ENCODE assay signal across 14 cellular contexts in the genomic region with DNA sequence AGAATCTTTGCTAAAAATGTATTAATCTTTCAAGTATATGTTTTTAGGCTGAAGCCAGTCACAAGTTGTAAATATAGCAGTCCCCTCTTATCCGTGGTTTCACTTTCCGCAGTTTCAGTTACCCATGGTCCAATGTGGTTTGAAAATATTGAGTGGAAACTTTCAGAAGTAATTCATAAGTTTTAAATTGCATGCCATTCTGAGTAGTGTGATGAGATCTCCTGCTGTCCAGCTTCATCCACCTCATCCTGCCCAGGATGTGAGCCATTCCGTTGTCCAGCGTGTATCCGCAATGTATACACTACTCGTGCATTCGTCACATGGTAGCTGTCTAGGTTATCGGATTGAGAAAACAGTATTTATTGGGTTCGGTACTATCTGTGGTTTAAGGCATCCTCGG. TPM values are rescaled to one million over a fixed set of nuclear protein-coding genes. Genes with fewer than 3 reads are reported as not detected.
DNase-seq lines count a peak whose midpoint lies in the region; ATAC-seq and TF ChIP-seq lines count a peak whose summit lies in the region.
"Had no signal": no experiment of that assay in that cellular context is flagged by ENCODE, and none has a peak within 500 bp of the region (broad histone marks: within the 10 kb centered on the region; RNA-seq: fewer than 3 reads in every experiment).

No MANE protein-coding gene starts in this region.

- TF ChIP-seq EP300 in gastroesophageal sphincter (IDR thresholded peaks at IDR 0.05) = no peak

- no peaks in the 10 kb centered on the region for H3K27me3 Mint-ChIP-seq in activated T-cell treated with anti-CD3 and anti-CD28 coated beads, Interleukin-2, amount 50 U/mL, for 24 hours
- H3K27me3 Mint-ChIP-seq in activated T-helper 1 cell treated with anti-CD3 and anti-CD28 coated beads, Interleukin-12 subunit alpha, Interleukin-12 subunit beta, Interleukin-2, Interleukin-4 antibody, amounts not matched to agents 30 ng/mL and 10 ng/mL and 1 ng/mL, durations not matched to agents 14 hours and 24 hours and 36 hours (ENCODE audit: insufficient read depth) = no peaks in the 10 kb centered on the region

- H3K36me3 ChIP-seq in gastroesophageal sphincter (peaks cover 0 to 36% of the 10 kb centered on the region in 2 donors), subcutaneous abdominal adipose tissue (ENCODE audit: control insufficient read depth in 5 of 5, insufficient read depth in 5 of 5, low read length in 5 of 5) (peaks cover 26 to 55% (median 35%) of the 10 kb centered on the region in 5 donors)

- H3K27me3 ChIP-seq in gastroesophageal sphincter = no peaks in the 10 kb centered on the region
- no peaks in the 10 kb centered on the region for H3K27me3 ChIP-seq in subcutaneous abdominal adipose tissue (ENCODE audit: control insufficient read depth in 5 of 5, insufficient read depth in 4 of 5, low read length in 5 of 5)
- H3K27me3 ChIP-seq: adrenal gland had no signal

- peak overlapping the region; percentile 85 for H3K27ac Mint-ChIP-seq in activated T-cell treated with anti-CD3 and anti-CD28 coated beads, Interleukin-2, amount 50 U/mL, for 24 hours
- peak overlapping the region; percentile 50 for H3K27ac Mint-ChIP-seq in activated T-helper 1 cell treated with anti-CD3 and anti-CD28 coated beads, Interleukin-12 subunit alpha, Interleukin-12 subunit beta, Interleukin-2, Interleukin-4 antibody, amounts not matched to agents 30 ng/mL and 10 ng/mL and 1 ng/mL, durations not matched to agents 14 hours and 24 hours and 36 hours

- H3K4me3 ChIP-seq in gastroesophageal sphincter = peak overlapping the region in 1 of 2 donors; percentile 20
- no peak overlapping the region for H3K4me3 ChIP-seq in subcutaneous abdominal adipose tissue (ENCODE audit: low read depth in 1 of 5, low read length in 5 of 5)
- H3K4me3 ChIP-seq: adrenal gland had no signal

- H3K4me1 ChIP-seq in gastroesophageal sphincter (peaks cover 0 to 66% (median 2%) of the 10 kb centered on the region in 3 donors), subcutaneous abdominal adipose tissue (ENCODE audit: control insufficient read depth in 5 of 5, insufficient read depth in 5 of 5, low read length in 5 of 5) (peaks cover 0 to 5% (median 0%) of the 10 kb centered on the region in 5 donors)
- H3K4me1 ChIP-seq: adrenal gland had no signal

- peaks cover 71% of the 10 kb centered on the region for H3K4me1 Mint-ChIP-seq in activated T-cell treated with anti-CD3 and anti-CD28 coated beads, Interleukin-2, amount 50 U/mL, for 24 hours (ENCODE audit: low read depth)
- H3K4me1 Mint-ChIP-seq in activated T-helper 1 cell treated with anti-CD3 and anti-CD28 coated beads, Interleukin-12 subunit alpha, Interleukin-12 subunit beta, Interleukin-2, Interleukin-4 antibody, amounts not matched to agents 30 ng/mL and 10 ng/mL and 1 ng/mL, durations not matched to agents 14 hours and 24 hours and 36 hours (ENCODE audit: low read depth) = peaks cover 53% of the 10 kb centered on the region

- H3K9me3 Mint-ChIP-seq in activated T-cell treated with anti-CD3 and anti-CD28 coated beads, Interleukin-2, amount 50 U/mL, for 24 hours = no peaks in the 10 kb centered on the region
- H3K9me3 Mint-ChIP-seq in activated T-helper 1 cell treated with anti-CD3 and anti-CD28 coated beads, Interleukin-12 subunit alpha, Interleukin-12 subunit beta, Interleukin-2, Interleukin-4 antibody, amounts not matched to agents 30 ng/mL and 10 ng/mL and 1 ng/mL, durations not matched to agents 14 hours and 24 hours and 36 hours = no peaks in the 10 kb centered on the region

- DNase-seq in activated T-cell treated with anti-CD3 and anti-CD28 coated beads, Interleukin-2, amount 50 U/mL, for 24 hours = no peak
- DNase-seq in activated T-cell treated with anti-CD3 and anti-CD28 coated beads, Interleukin-2, amount 50 U/mL, for 1 hour = no peak
- DNase-seq in activated T-helper 1 cell treated with anti-CD3 and anti-CD28 coated beads, Interleukin-12 subunit alpha, Interleukin-12 subunit beta, Interleukin-2, Interleukin-4 antibody, amounts not matched to agents 30 ng/mL and 10 ng/mL and 1 ng/mL, durations not matched to agents 14 hours and 24 hours and 36 hours (ENCODE audit: low spot score) = no peak
- no peak for DNase-seq in left cardiac atrium
- DNase-seq in T-helper 9 cell = no peak
- no peak for DNase-seq in SHP77 (lab: John Stamatoyannopoulos, UW)
- DNase-seq: adrenal gland, hypothalamus, mesendoderm, NCI-H446 treated with DMSO at 0.1 percent for 48 hours, Right ventricle myocardium superior, trophoblast cell had no signal

- intact Hi-C loops in activated T-helper 1 cell treated with anti-CD3 and anti-CD28 coated beads, Interleukin-12 subunit alpha, Interleukin-12 subunit beta, Interleukin-2, Interleukin-4 antibody, amounts not matched to agents 30 ng/mL and 10 ng/mL and 1 ng/mL, durations not matched to agents 14 hours and 24 hours and 36 hours (cut with micrococcal nuclease) = loop anchor here (1.0 kb wide), 1 partner anchor 11 kb away; no protein-coding TSS in a partner anchor
- intact Hi-C loops in left cardiac atrium (cut with DNase I) = no loop called here

- no peak overlapping the region for H3K9ac ChIP-seq in subcutaneous abdominal adipose tissue (ENCODE audit: low read length in 5 of 5)

- no peak for TF ChIP-seq POLR2A in gastroesophageal sphincter (IDR thresholded peaks at IDR 0.05)

- 36 to 59% methylated on average over 4 to 10 of the region's 10 CpGs for WGBS in gastroesophageal sphincter (ENCODE audit: low coverage in 1 of 2), 2 donors

- ATAC-seq in gastroesophageal sphincter = peak; percentile 31
- no peak for ATAC-seq in left cardiac atrium

- peak overlapping the region; percentile 47 to 71 (median 60) for H3K27ac ChIP-seq in gastroesophageal sphincter
- H3K27ac ChIP-seq in subcutaneous abdominal adipose tissue (ENCODE audit: low read depth, low read length) = peak overlapping the region; percentile 3
- H3K27ac ChIP-seq: adrenal gland had no signal

- no peaks in the 10 kb centered on the region for H3K9me3 ChIP-seq in gastroesophageal sphincter
- H3K9me3 ChIP-seq in subcutaneous abdominal adipose tissue (ENCODE audit: control insufficient read depth in 5 of 5, low read length in 5 of 5) = no peaks in the 10 kb centered on the region
- H3K9me3 ChIP-seq: adrenal gland had no signal

- no peak for TF ChIP-seq CTCF in gastroesophageal sphincter (IDR thresholded peaks at IDR 0.05)

- peaks cover 53% of the 10 kb centered on the region for H3K36me3 Mint-ChIP-seq in activated T-cell treated with anti-CD3 and anti-CD28 coated beads, Interleukin-2, amount 50 U/mL, for 24 hours (ENCODE audit: low read depth)
- H3K36me3 Mint-ChIP-seq in activated T-helper 1 cell treated with anti-CD3 and anti-CD28 coated beads, Interleukin-12 subunit alpha, Interleukin-12 subunit beta, Interleukin-2, Interleukin-4 antibody, amounts not matched to agents 30 ng/mL and 10 ng/mL and 1 ng/mL, durations not matched to agents 14 hours and 24 hours and 36 hours (ENCODE audit: low read depth) = peaks cover 48% of the 10 kb centered on the region

- peak overlapping the region; percentile 68 for H3K4me3 Mint-ChIP-seq in activated T-cell treated with anti-CD3 and anti-CD28 coated beads, Interleukin-2, amount 50 U/mL, for 24 hours
- peak overlapping the region; percentile 54 for H3K4me3 Mint-ChIP-seq in activated T-helper 1 cell treated with anti-CD3 and anti-CD28 coated beads, Interleukin-12 subunit alpha, Interleukin-12 subunit beta, Interleukin-2, Interleukin-4 antibody, amounts not matched to agents 30 ng/mL and 10 ng/mL and 1 ng/mL, durations not matched to agents 14 hours and 24 hours and 36 hours

RNA-seq across cellular contexts. Expression of gene PDCD4, which starts 12.2 kb away (rescaled TPM):
- total RNA-seq in activated T-helper 1 cell treated with anti-CD3 and anti-CD28 coated beads, Interleukin-12 subunit alpha, Interleukin-12 subunit beta, Interleukin-2, Interleukin-4 antibody, amounts not matched to agents 30 ng/mL and 10 ng/mL and 1 ng/mL, durations not matched to agents 14 hours and 24 hours and 36 hours = 46.1 and 51.8 TPM in 2 replicates
- total RNA-seq in gastroesophageal sphincter = 10 to 100 TPM; 69.1 to 74.6 (median 72.2) TPM
- 10 to 100 TPM; 46.7 to 71.2 TPM for total RNA-seq in left cardiac atrium

RNA-seq across cellular contexts. Expression of gene BBIP1, which starts 35.1 kb away (rescaled TPM):
- total RNA-seq in activated T-helper 1 cell treated with anti-CD3 and anti-CD28 coated beads, Interleukin-12 subunit alpha, Interleukin-12 subunit beta, Interleukin-2, Interleukin-4 antibody, amounts not matched to agents 30 ng/mL and 10 ng/mL and 1 ng/mL, durations not matched to agents 14 hours and 24 hours and 36 hours = 31.0 and 36.3 TPM in 2 replicates
- total RNA-seq in gastroesophageal sphincter = 10 to 100 TPM; 27.1 to 40.2 (median 28.7) TPM
- total RNA-seq in left cardiac atrium = 10 to 100 TPM; 22.8 to 25.5 TPM

RNA-seq across cellular contexts. Expression of gene SHOC2, which starts 35.5 kb away (rescaled TPM):
- 44.2 and 50.7 TPM in 2 replicates for total RNA-seq in activated T-helper 1 cell treated with anti-CD3 and anti-CD28 coated beads, Interleukin-12 subunit alpha, Interleukin-12 subunit beta, Interleukin-2, Interleukin-4 antibody, amounts not matched to agents 30 ng/mL and 10 ng/mL and 1 ng/mL, durations not matched to agents 14 hours and 24 hours and 36 hours
- total RNA-seq in gastroesophageal sphincter = 10 to 100 TPM; 50.5 to 66.0 (median 58.4) TPM
- total RNA-seq in left cardiac atrium = 10 to 100 TPM; 43.0 to 49.4 TPM
